8 cellular contexts compared by ENCODE assay signal in the genomic region with DNA sequence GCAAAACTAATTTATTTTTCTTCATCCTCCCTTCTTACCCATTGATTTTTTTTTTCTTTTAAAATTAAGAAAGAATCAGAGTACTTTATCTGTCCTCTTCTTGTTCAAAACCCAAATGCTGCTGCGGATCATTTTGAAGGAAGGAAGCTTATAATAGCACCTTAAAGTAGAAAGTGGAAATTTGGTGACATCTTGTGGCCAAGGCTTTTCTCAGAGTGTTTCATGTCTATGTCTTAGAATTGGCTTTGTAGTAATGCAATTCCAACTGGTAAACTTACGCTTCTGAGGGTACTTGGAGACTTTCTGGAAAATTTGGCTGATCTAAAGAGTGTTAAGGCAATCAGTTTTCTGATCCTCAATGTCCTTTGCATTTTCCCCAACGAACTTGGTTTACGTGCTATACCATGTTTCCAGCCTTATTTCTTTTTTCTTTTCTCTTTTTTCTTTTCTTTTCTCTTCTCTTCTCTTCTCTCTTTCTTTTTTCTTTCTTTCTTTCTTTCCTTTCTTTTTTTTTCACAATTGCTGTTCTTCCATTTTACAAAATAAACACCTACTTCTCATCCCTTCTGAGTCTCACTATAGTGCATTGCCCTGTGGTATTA. TPM values are rescaled to one million over a fixed set of nuclear protein-coding genes. Genes with fewer than 3 reads are reported as not detected.
DNase-seq lines count a peak whose midpoint lies in the region; ATAC-seq, FAIRE-seq and TF ChIP-seq lines count a peak whose summit lies in the region.

No MANE protein-coding gene starts in this region.

- H4K8ac ChIP-seq in mesendoderm (ENCODE audit: low read depth, low read length), result no peak overlapping the region

- H3K27me3 ChIP-seq in mesendoderm (ENCODE audit: insufficient read depth, low read length, poor library complexity), result no peaks in the 10 kb centered on the region

- H4K5ac ChIP-seq in mesendoderm (ENCODE audit: low read length), result no peak overlapping the region

- H3K27ac ChIP-seq in A549 (no peak overlapping the region), mesendoderm (ENCODE audit: low read depth, low read length) (no peak overlapping the region)

- TF ChIP-seq EP300 in A549 (IDR thresholded peaks at IDR 0.05), result no peak

- no peak overlapping the region for H2BK120ac ChIP-seq in mesendoderm (ENCODE audit: low read depth, low read length)

- H2BK5ac ChIP-seq in mesendoderm (ENCODE audit: low read length), result no peak overlapping the region

- ATAC-seq in A549, result peak; percentile 74 to 80; a peak in 5 of 6 replicates
- ATAC-seq in GM21737 (IDR thresholded peaks at IDR 0.05; ENCODE audit: unreplicated experiment), result peak; percentile 69
- peak; percentile 43 for ATAC-seq in activated naive CD8-positive, alpha-beta T cell treated with anti-CD3 and anti-CD28 coated beads, Interleukin-2, amount 50 U/mL, for 24 hours

- FAIRE-seq in A549 (lab: Jason Lieb, UNC), result no peak

- H3K36me3 ChIP-seq in mesendoderm (ENCODE audit: control insufficient read depth, insufficient read depth, low read length), result no peaks in the 10 kb centered on the region

- no peaks in the 10 kb centered on the region for H3K4me1 Mint-ChIP-seq in activated naive CD8-positive, alpha-beta T cell treated with anti-CD3 and anti-CD28 coated beads, Interleukin-2, amount 50 U/mL, for 24 hours

- peak; percentile 68 to 70 for TF ChIP-seq RAD21 in A549 (conservative IDR thresholded peaks at IDR 0.05 in 1 of 2, IDR thresholded peaks at IDR 0.05 in 1 of 2)

- H3K9ac ChIP-seq in mesendoderm (ENCODE audit: low read length), result no peak overlapping the region

- no peak overlapping the region for H3K4me2 ChIP-seq in A549
- no peak overlapping the region for H3K4me2 ChIP-seq in mesendoderm (ENCODE audit: low read length)

- H3K9me3 Mint-ChIP-seq in activated naive CD8-positive, alpha-beta T cell treated with anti-CD3 and anti-CD28 coated beads, Interleukin-2, amount 50 U/mL, for 24 hours, result peaks cover 8% of the 10 kb centered on the region

- peak; percentile 11 to 66 for DNase-seq in A549 (ENCODE audit: low read depth in 1 of 2, low spot score in 1 of 2)
- DNase-seq in EL, result peak; percentile 53
- DNase-seq in KG1 (lab: John Stamatoyannopoulos, UW), result peak; percentile 58
- DNase-seq in activated naive CD8-positive, alpha-beta T cell treated with anti-CD3 and anti-CD28 coated beads, Interleukin-2, amount 50 U/mL, for 24 hours, result peak; percentile 21
- DNase-seq in mesendoderm, result peak; percentile 55
- DNase-seq in cerebellar nuclear complex (lab: John Stamatoyannopoulos, UW), result no peak
- no peak for DNase-seq in mucosa of gallbladder (ENCODE audit: low spot score)

- H3K9me3 ChIP-seq in A549, result no peaks in the 10 kb centered on the region

- H3K36me3 Mint-ChIP-seq in activated naive CD8-positive, alpha-beta T cell treated with anti-CD3 and anti-CD28 coated beads, Interleukin-2, amount 50 U/mL, for 24 hours (ENCODE audit: low read depth), result no peaks in the 10 kb centered on the region

- POLR2A ChIA-PET in A549 (lab: Yijun Ruan, JAX), result no interaction called here

- H3K4me3 Mint-ChIP-seq in activated naive CD8-positive, alpha-beta T cell treated with anti-CD3 and anti-CD28 coated beads, Interleukin-2, amount 50 U/mL, for 24 hours, result no peak overlapping the region

- no peak overlapping the region for H3K23ac ChIP-seq in mesendoderm (ENCODE audit: low read length)

- 55% methylated on average over 4 of the region's 4 CpGs for WGBS in A549 (ENCODE audit: missing lambda C conversion rate)
- WGBS in mesendoderm (ENCODE audit: extremely low coverage, insufficient coverage, low lambda C conversion rate), result no CpG with 5 or more reads among the region's 4 CpGs

- H2BK15ac ChIP-seq in mesendoderm (replicated peaks; ENCODE audit: low read depth), result no peak overlapping the region

- H3K4me1 ChIP-seq in A549, result no peaks in the 10 kb centered on the region
- H3K4me1 ChIP-seq in mesendoderm (ENCODE audit: control insufficient read depth, low read depth, low read length), result no peaks in the 10 kb centered on the region

- no peak overlapping the region for H3K18ac ChIP-seq in mesendoderm (ENCODE audit: low read length)

- TF ChIP-seq CTCF in A549 (IDR thresholded peaks at IDR 0.05), result peak; percentile 59

- H3K56ac ChIP-seq in mesendoderm (ENCODE audit: low read length), result no peak overlapping the region

- no peaks in the 10 kb centered on the region for H3K79me1 ChIP-seq in mesendoderm (ENCODE audit: low read length)

- H3K79me2 ChIP-seq in mesendoderm (ENCODE audit: control insufficient read depth, insufficient read depth, low read length), result no peaks in the 10 kb centered on the region

- H3K4me3 ChIP-seq in A549 (no peak overlapping the region), mesendoderm (ENCODE audit: low read length) (no peak overlapping the region)

- no peak overlapping the region for H2AK5ac ChIP-seq in mesendoderm (ENCODE audit: low read length)

- no peak overlapping the region for H3K27ac Mint-ChIP-seq in activated naive CD8-positive, alpha-beta T cell treated with anti-CD3 and anti-CD28 coated beads, Interleukin-2, amount 50 U/mL, for 24 hours

- H3K27me3 Mint-ChIP-seq in activated naive CD8-positive, alpha-beta T cell treated with anti-CD3 and anti-CD28 coated beads, Interleukin-2, amount 50 U/mL, for 24 hours, result no peaks in the 10 kb centered on the region

- CTCF ChIA-PET in A549 (lab: Yijun Ruan, JAX), result interaction anchor here (0.7 to 1.0 kb wide), 3 partner anchors 20 to 1406 kb away, joined by 4 read pairs; no protein-coding TSS in a partner anchor

- no peak overlapping the region for H3K4ac ChIP-seq in mesendoderm (ENCODE audit: low read depth, low read length)

- no peak for TF ChIP-seq POLR2A in A549 (IDR thresholded peaks at IDR 0.05; ENCODE audit: low read length)

TF ChIP-seq in A549, 52 proteins besides CTCF, POLR2A, EP300 and RAD21:
- TF ChIP-seq SMC3 (IDR thresholded peaks at IDR 0.05), result peak; percentile 41
- TF ChIP-seq, protein P1, sequence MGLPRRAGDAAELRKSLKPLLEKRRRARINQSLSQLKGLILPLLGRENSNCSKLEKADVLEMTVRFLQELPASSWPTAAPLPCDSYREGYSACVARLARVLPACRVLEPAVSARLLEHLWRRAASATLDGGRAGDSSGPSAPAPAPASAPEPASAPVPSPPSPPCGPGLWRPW (IDR thresholded peaks at IDR 0.05), result no peak

RNA-seq across cellular contexts. Expression of a gene that starts 30.7 kb away (rescaled TPM):
- polyA plus RNA-seq in A549 (2011; rRNA removed) (20.6 and 25.0 TPM in 2 replicates), A549 (2017; fragmentation: RNase III; extraction: RNeasy Plus Mini Kit Qiagen cat#74134 plus additional on column Dnase treatment) (16.9 to 18.5 TPM (median 18.2 TPM) in 3 replicates)
- 4.5 and 4.6 TPM in 2 replicates for polyA plus RNA-seq in A549 (2012; cell fraction: cytosol; rRNA removed)
- 1.8 and 2.3 TPM in 2 replicates for polyA plus RNA-seq in A549 (2012; cell fraction: nucleus; rRNA removed)
- polyA minus RNA-seq in A549 (2011; rRNA and poly(A)+ RNA removed), result 13.7 and 18.3 TPM in 2 replicates
- polyA plus RNA-seq in mesendoderm (2013, experiment 1 of 2), result 21.7 TPM
- 22.6 TPM for polyA plus RNA-seq in mesendoderm (2013, experiment 2 of 2)
- total RNA-seq in mucosa of gallbladder, result 17.6 TPM

Comparison
In these comparisons a context has a peak if more than half of its experiments do, and no peak if none do; other contexts are left out.
1. DNase-seq: peak in A549 (2 of 2), EL (single experiment), KG1 (single experiment), activated naive CD8-positive, alpha-beta T cell treated with anti-CD3 and anti-CD28 coated beads, Interleukin-2, amount 50 U/mL, for 24 hours (single experiment) and mesendoderm (single experiment); none in cerebellar nuclear complex (0 of 2) and mucosa of gallbladder (single experiment).
2. Peak in every context shown above with its lines, with median percentiles within 50 percentile points of each other: ATAC-seq.